26 cellular contexts compared by ENCODE assay signal in the genomic region with DNA sequence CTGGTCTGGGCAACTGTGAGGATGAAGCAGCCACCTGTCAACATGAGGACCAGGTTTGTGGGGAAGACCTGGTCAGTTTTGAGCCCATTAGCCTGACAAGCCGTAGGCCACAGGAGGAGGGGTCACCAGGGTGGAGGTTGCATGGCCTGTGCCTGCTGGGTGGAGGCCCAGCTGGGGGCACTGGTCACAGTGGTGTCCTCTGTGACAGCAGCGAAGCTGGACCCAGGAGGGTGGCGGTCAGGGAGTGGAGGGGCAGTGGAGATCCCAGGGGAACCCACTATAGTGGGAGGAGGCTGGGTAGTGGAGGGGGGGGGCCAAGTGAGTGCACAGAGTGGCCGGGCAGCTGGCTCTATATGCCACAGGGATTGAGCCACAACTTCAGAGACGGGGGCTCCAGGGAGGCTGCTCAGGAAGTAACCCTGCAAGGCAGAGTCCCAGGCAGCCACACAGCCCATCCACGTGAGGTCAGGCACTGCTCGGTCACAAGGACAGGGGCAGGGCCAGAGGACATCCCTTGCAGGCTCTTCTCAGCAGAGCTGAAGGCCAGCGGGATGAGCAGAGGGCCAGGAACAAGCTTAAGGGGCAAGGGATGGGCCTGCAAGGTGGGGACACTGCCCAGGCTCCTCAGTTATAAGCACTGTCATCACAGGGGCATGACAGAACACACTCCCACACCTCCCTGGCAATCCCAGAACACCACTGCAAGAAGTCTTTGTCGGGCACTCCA. TPM values are rescaled to one million over a fixed set of nuclear protein-coding genes. Genes with fewer than 3 reads are reported as not detected.
DNase-seq lines count a peak whose midpoint lies in the region; ATAC-seq and TF ChIP-seq lines count a peak whose summit lies in the region.
"Had no signal": no experiment of that assay in that cellular context is flagged by ENCODE, and none has a peak within 500 bp of the region (broad histone marks: within the 10 kb centered on the region; RNA-seq: fewer than 3 reads in every experiment).

No MANE protein-coding gene starts in this region.

- H3K27me3 ChIP-seq in tibial artery: no peaks in the 10 kb centered on the region
- H3K27me3 ChIP-seq: right lobe of liver had no signal

- H3K27ac Mint-ChIP-seq in natural killer cell (no peak overlapping the region), T-helper 17 cell (no peak overlapping the region), naive B cell (peak overlapping the region in 2 of 6 donors; percentile 33 to 93), type B pancreatic cell (no peak overlapping the region)
- H3K27ac Mint-ChIP-seq in natural killer cell treated with Interleukin-12 subunit alpha and Interleukin-12 subunit beta and Interleukin-15 and Interleukin-18, amount 100 ng/mL, for 72 hours: peak overlapping the region in 1 of 2 donors; percentile 87
- H3K27ac Mint-ChIP-seq: GM23338 had no signal

- H3K27ac ChIP-seq in tibial artery: no peak overlapping the region
- H3K27ac ChIP-seq: epithelial cell of prostate, HL-60, PC-9, right lobe of liver had no signal

- DNase-seq in natural killer cell (no peak), T-helper 17 cell (no peak), naive B cell (no peak), type B pancreatic cell (ENCODE audit: extremely low spot score, unreplicated experiment) (no peak), SW 1271 (lab: John Stamatoyannopoulos, UW) (no peak), tibial artery (no peak)
- no peak for DNase-seq in natural killer cell treated with Interleukin-12 subunit alpha and Interleukin-12 subunit beta and Interleukin-15 and Interleukin-18, amount 100 ng/mL, for 72 hours (ENCODE audit: low spot score)
- no peak for DNase-seq in stimulated activated CD4-positive, alpha-beta T cell treated with anti-CD3 and anti-CD28 coated beads, Interleukin-2, amount 100 ng/mL, for 48 hours
- DNase-seq: activated B cell treated with CpG ODN at 0.5 μM for 24 hours; activated CD4-positive, alpha-beta T cell treated with anti-CD3 and anti-CD28 coated beads, Interleukin-2, amount 50 U/mL, for 1 hour; activated gamma-delta T cell treated with Interleukin-2 at 50 U/mL for 16 hours; C1 segment of cervical spinal cord; effector CD4-positive, alpha-beta T cell; naive thymus-derived CD8-positive, alpha-beta T cell; NCI-H1694 treated with DMSO at 0.1 percent for 48 hours; NCI-H2171; NCI-H524 treated with DMSO at 0.1 percent for 48 hours; PC-9; SHP77 treated with DMSO at 0.1 percent for 48 hours; stimulated activated CD4-positive, alpha-beta T cell treated with anti-CD3 and anti-CD28 coated beads, Interleukin-12 subunit alpha, Interleukin-12 subunit beta, amount 100 ng/mL, for 4 hours; stimulated activated CD4-positive, alpha-beta T cell treated with anti-CD3 and anti-CD28 coated beads, Interleukin-4, amount 100 ng/mL, for 24 hours; stimulated activated naive B cell treated with anti-CD40 and anti-IgM and Interleukin-4, amounts not matched to agents 10 μg/mL and 1 μg/mL and 100 μg/mL, for 72 hours had no signal

- H3K9me3 ChIP-seq in T-helper 17 cell (ENCODE audit: control insufficient read depth, low read length, poor library complexity, severe bottlenecking) (no peaks in the 10 kb centered on the region), tibial artery (no peaks in the 10 kb centered on the region)
- H3K9me3 ChIP-seq: right lobe of liver had no signal

- no peak for TF ChIP-seq CTCF in natural killer cell (IDR thresholded peaks at IDR 0.05)
- no peak for TF ChIP-seq CTCF in type B pancreatic cell (conservative IDR thresholded peaks at IDR 0.05)
- TF ChIP-seq CTCF in tibial artery (IDR thresholded peaks at IDR 0.05): no peak

- intact Hi-C loops in natural killer cell (cut with micrococcal nuclease) (no loop called here), tibial artery (cut with DNase I; ENCODE audit: low total_unique reads) (loop anchor here (10.0 kb wide), 1 partner anchor 59 kb away; the partner anchor contains the start of gene IBA57)

- H3K36me3 Mint-ChIP-seq in natural killer cell: no peaks in the 10 kb centered on the region
- no peaks in the 10 kb centered on the region for H3K36me3 Mint-ChIP-seq in natural killer cell treated with Interleukin-12 subunit alpha and Interleukin-12 subunit beta and Interleukin-15 and Interleukin-18, amount 100 ng/mL, for 72 hours
- no peaks in the 10 kb centered on the region for H3K36me3 Mint-ChIP-seq in T-helper 17 cell (ENCODE audit: low read depth)
- peaks cover 0 to 8% of the 10 kb centered on the region in 2 donors for H3K36me3 Mint-ChIP-seq in naive B cell
- no peaks in the 10 kb centered on the region for H3K36me3 Mint-ChIP-seq in type B pancreatic cell

- no peak for ATAC-seq in natural killer cell
- no peak for ATAC-seq in natural killer cell treated with Interleukin-12 subunit alpha and Interleukin-12 subunit beta and Interleukin-15 and Interleukin-18, amount 100 ng/mL, for 72 hours
- ATAC-seq in T-helper 17 cell: no peak
- ATAC-seq in naive B cell (ENCODE audit: low read depth in 2 of 2): no peak
- ATAC-seq: GM23338; naive thymus-derived CD8-positive, alpha-beta T cell; stimulated activated naive B cell treated with anti-CD40 and anti-IgM and Interleukin-4, amounts not matched to agents 10 μg/mL and 1 μg/mL and 100 μg/mL, for 72 hours had no signal

- no peak overlapping the region for H3K4me3 ChIP-seq in tibial artery
- H3K4me3 ChIP-seq: GM23338, PC-9, right lobe of liver had no signal

- H3K9me3 Mint-ChIP-seq in natural killer cell (no peaks in the 10 kb centered on the region), naive B cell (no peaks in the 10 kb centered on the region), type B pancreatic cell (no peaks in the 10 kb centered on the region)
- no peaks in the 10 kb centered on the region for H3K9me3 Mint-ChIP-seq in natural killer cell treated with Interleukin-12 subunit alpha and Interleukin-12 subunit beta and Interleukin-15 and Interleukin-18, amount 100 ng/mL, for 72 hours
- H3K9me3 Mint-ChIP-seq: activated B cell treated with CpG ODN at 0.5 μM for 24 hours; GM23338; naive thymus-derived CD8-positive, alpha-beta T cell; stimulated activated naive B cell treated with anti-CD40 and anti-IgM and Interleukin-4, amounts not matched to agents 10 μg/mL and 1 μg/mL and 100 μg/mL, for 72 hours had no signal

- H3K4me1 ChIP-seq in tibial artery: peaks cover 0 to 46% (median 38%) of the 10 kb centered on the region in 4 donors

- H3K4me3 Mint-ChIP-seq in natural killer cell (peak overlapping the region; percentile 9), T-helper 17 cell (peak overlapping the region; percentile 33), naive B cell (peak overlapping the region in 5 of 8 donors; percentile 22 to 94 (median 79)), type B pancreatic cell (peak overlapping the region; percentile 94)
- no peak overlapping the region for H3K4me3 Mint-ChIP-seq in natural killer cell treated with Interleukin-12 subunit alpha and Interleukin-12 subunit beta and Interleukin-15 and Interleukin-18, amount 100 ng/mL, for 72 hours

- H3K36me3 ChIP-seq in tibial artery: peaks cover 0 to 35% (median 21%) of the 10 kb centered on the region in 3 donors

- H3K4me1 Mint-ChIP-seq in natural killer cell: peaks cover 29 to 41% of the 10 kb centered on the region in 2 donors
- H3K4me1 Mint-ChIP-seq in natural killer cell treated with Interleukin-12 subunit alpha and Interleukin-12 subunit beta and Interleukin-15 and Interleukin-18, amount 100 ng/mL, for 72 hours (ENCODE audit: low read depth in 2 of 2): peaks cover 25 to 36% of the 10 kb centered on the region in 2 donors
- peaks cover 21% of the 10 kb centered on the region for H3K4me1 Mint-ChIP-seq in T-helper 17 cell
- peaks cover 33 to 60% (median 48%) of the 10 kb centered on the region in 3 donors for H3K4me1 Mint-ChIP-seq in naive B cell
- peaks cover 21% of the 10 kb centered on the region for H3K4me1 Mint-ChIP-seq in type B pancreatic cell (ENCODE audit: unreplicated experiment)

- H3K27me3 Mint-ChIP-seq in natural killer cell (ENCODE audit: low read depth in 2 of 2): no peaks in the 10 kb centered on the region
- H3K27me3 Mint-ChIP-seq in natural killer cell treated with Interleukin-12 subunit alpha and Interleukin-12 subunit beta and Interleukin-15 and Interleukin-18, amount 100 ng/mL, for 72 hours: no peaks in the 10 kb centered on the region
- H3K27me3 Mint-ChIP-seq in T-helper 17 cell: no peaks in the 10 kb centered on the region
- no peaks in the 10 kb centered on the region for H3K27me3 Mint-ChIP-seq in naive B cell
- no peaks in the 10 kb centered on the region for H3K27me3 Mint-ChIP-seq in type B pancreatic cell
- H3K27me3 Mint-ChIP-seq: activated B cell treated with CpG ODN at 0.5 μM for 24 hours; stimulated activated naive B cell treated with anti-CD40 and anti-IgM and Interleukin-4, amounts not matched to agents 10 μg/mL and 1 μg/mL and 100 μg/mL, for 72 hours had no signal

RNA-seq across cellular contexts. Expression of gene C1orf35, which starts 2.3 kb away (rescaled TPM):
- 10 to 100 TPM; 18.9 to 21.6 (median 19.6) TPM for total RNA-seq in natural killer cell
- 10 to 100 TPM; 16.4 to 26.7 TPM for total RNA-seq in natural killer cell treated with Interleukin-12 subunit alpha and Interleukin-12 subunit beta and Interleukin-15 and Interleukin-18, amount 100 ng/mL, for 72 hours
- total RNA-seq in T-helper 17 cell: 10 to 100 TPM; 20.9 to 21.6 TPM
- 10 to 100 TPM in 4 of 6 donors, 1 to 10 TPM in 2; 8.7 to 20.1 (median 13.1) TPM for polyA plus RNA-seq in naive B cell (ENCODE audit: low read depth in 6 of 6)
- 16.9 and 23.3 TPM in 2 replicates for total RNA-seq in type B pancreatic cell (ENCODE audit: low replicate concordance)

RNA-seq across cellular contexts. Expression of gene MRPL55, which starts 3.7 kb away (rescaled TPM):
- total RNA-seq in natural killer cell (10 to 100 TPM; 50.0 to 70.6 (median 64.1) TPM), T-helper 17 cell (10 to 100 TPM; 55.2 to 59.9 TPM), type B pancreatic cell (ENCODE audit: low replicate concordance) (47.4 and 58.8 TPM in 2 replicates)
- 10 to 100 TPM; 42.5 to 68.8 TPM for total RNA-seq in natural killer cell treated with Interleukin-12 subunit alpha and Interleukin-12 subunit beta and Interleukin-15 and Interleukin-18, amount 100 ng/mL, for 72 hours
- 100 to 1,000 TPM in 5 of 6 donors, 10 to 100 TPM in 1; 98.2 to 211 (median 121) TPM for polyA plus RNA-seq in naive B cell (ENCODE audit: low read depth in 6 of 6)

RNA-seq across cellular contexts. Expression of gene ARF1, which starts 22.9 kb away (rescaled TPM):
- 100 to 1,000 TPM; 368 to 427 (median 424) TPM for total RNA-seq in natural killer cell
- 100 to 1,000 TPM; 415 to 503 TPM for total RNA-seq in natural killer cell treated with Interleukin-12 subunit alpha and Interleukin-12 subunit beta and Interleukin-15 and Interleukin-18, amount 100 ng/mL, for 72 hours
- 100 to 1,000 TPM; 325 to 382 TPM for total RNA-seq in T-helper 17 cell
- 100 to 1,000 TPM; 412 to 563 (median 456) TPM for polyA plus RNA-seq in naive B cell (ENCODE audit: low read depth in 6 of 6)
- total RNA-seq in type B pancreatic cell (ENCODE audit: low replicate concordance): 288 and 401 TPM in 2 replicates

RNA-seq across cellular contexts. Expression of gene GUK1, which starts 34.6 kb away (rescaled TPM):
- total RNA-seq in natural killer cell (100 to 1,000 TPM; 292 to 313 (median 308) TPM), T-helper 17 cell (100 to 1,000 TPM; 233 to 245 TPM), type B pancreatic cell (ENCODE audit: low replicate concordance) (133 and 174 TPM in 2 replicates)
- total RNA-seq in natural killer cell treated with Interleukin-12 subunit alpha and Interleukin-12 subunit beta and Interleukin-15 and Interleukin-18, amount 100 ng/mL, for 72 hours: 100 to 1,000 TPM; 296 to 329 TPM
- 100 to 1,000 TPM; 190 to 350 (median 220) TPM for polyA plus RNA-seq in naive B cell (ENCODE audit: low read depth in 6 of 6)

RNA-seq across cellular contexts. Expression of gene GJC2, which starts 44.3 kb away (rescaled TPM):
- 1 to 10 TPM; 1.0 to 2.2 (median 1.7) TPM for total RNA-seq in natural killer cell
- 1 to 10 TPM; 2.1 to 2.2 TPM for total RNA-seq in natural killer cell treated with Interleukin-12 subunit alpha and Interleukin-12 subunit beta and Interleukin-15 and Interleukin-18, amount 100 ng/mL, for 72 hours
- total RNA-seq in T-helper 17 cell: 1 to 10 TPM in 1 of 2 donors, under 1 TPM in 1; 0.94 to 1.9 TPM
- polyA plus RNA-seq in naive B cell (ENCODE audit: low read depth in 6 of 6): not detected
- total RNA-seq in type B pancreatic cell (ENCODE audit: low replicate concordance): 0.76 and 1.3 TPM in 2 replicates
